Comparison of ENCODE assay signal across 8 cellular contexts in the genomic region with DNA sequence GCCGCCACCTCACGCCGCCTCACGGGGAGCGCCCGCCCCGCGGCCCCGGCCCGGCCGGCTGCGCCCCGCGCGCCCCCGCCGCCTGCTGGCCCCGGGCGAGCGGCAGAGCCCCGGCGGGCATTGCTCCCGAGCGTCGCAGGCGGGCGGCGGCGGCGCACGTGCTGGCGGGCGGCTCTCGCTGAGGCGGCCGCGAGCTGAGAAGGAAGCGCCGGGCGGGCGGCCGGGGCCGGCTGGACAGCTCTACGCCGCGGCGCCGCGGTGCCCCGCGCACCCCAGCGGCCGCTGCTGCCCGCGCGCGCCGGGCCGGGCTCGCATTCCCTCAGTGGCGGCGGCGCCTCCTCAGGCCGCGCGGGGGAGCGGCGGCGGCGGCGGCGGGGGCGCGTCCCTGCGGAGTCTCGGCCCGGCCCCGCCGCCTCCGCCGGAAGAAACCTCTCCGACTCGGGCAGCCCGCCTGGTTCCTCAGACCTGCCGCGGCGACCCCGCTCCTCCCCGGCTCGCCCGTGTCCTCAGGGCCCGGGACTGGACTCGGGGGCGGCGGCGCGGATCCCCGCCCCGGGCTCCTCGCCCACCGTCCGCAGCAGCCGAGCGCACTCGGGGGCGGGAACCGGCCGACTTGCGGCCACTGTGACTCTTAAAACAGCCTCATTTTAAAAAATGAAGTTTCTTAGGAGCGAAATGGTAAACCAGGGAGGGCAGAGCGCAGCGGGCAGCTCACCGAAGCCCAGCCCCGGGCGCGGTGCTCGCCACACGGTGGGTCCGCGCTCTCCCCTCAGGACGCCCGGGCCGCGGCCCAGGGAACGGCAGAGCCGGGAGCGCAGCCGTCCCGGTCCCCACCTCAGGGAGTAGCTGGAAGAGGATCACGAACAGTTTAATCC. TPM values are rescaled to one million over a fixed set of nuclear protein-coding genes. Genes with fewer than 3 reads are reported as not detected.
DNase-seq lines count a peak whose midpoint lies in the region; ATAC-seq, FAIRE-seq and TF ChIP-seq lines count a peak whose summit lies in the region.

A gene (minus strand): TSS at position 287 of the 875 bp plus-strand sequence. CDS start 116,500 bp downstream, outside the sequence.

- no peaks in the 10 kb centered on the region for H3K27me3 ChIP-seq in thymus (ENCODE audit: control insufficient read depth, insufficient read depth)

- peak; percentile 66 for ATAC-seq in HG03342 (IDR thresholded peaks at IDR 0.05; ENCODE audit: unreplicated experiment)

- peaks cover 35% of the 10 kb centered on the region for H3K36me3 Mint-ChIP-seq in activated T-helper 2 cell treated with anti-CD3 and anti-CD28 coated beads, Interferon-gamma antibody, Interleukin-2, Interleukin-4, amounts not matched to agents 10 μg/mL and 5 μg/mL and 100 μg/mL, durations not matched to agents 14 hours and 24 hours and 36 hours (ENCODE audit: low read depth)
- H3K36me3 Mint-ChIP-seq in nephron progenitor cell (ENCODE audit: low read depth) = peaks cover 9% of the 10 kb centered on the region

- H3K9me3 ChIP-seq in thymus (ENCODE audit: control insufficient read depth) = no peaks in the 10 kb centered on the region

- peaks cover 15% of the 10 kb centered on the region for H3K4me1 ChIP-seq in thymus (ENCODE audit: control insufficient read depth, insufficient read depth, low read length)

- WGBS in thymus = under 1% methylated on average over 130 of the region's 130 CpGs

- H3K4me3 ChIP-seq in fibroblast of the aortic adventitia (ENCODE audit: low read depth, low read length) = peak within 1 kb of the TSS; percentile 68
- H3K4me3 ChIP-seq in thymus (ENCODE audit: low read length) = peak within 1 kb of the TSS; percentile 97

- FAIRE-seq in RCC 7860 (lab: Jason Lieb, UNC) = no peak

- DNase-seq in NCI-H2196 (lab: John Stamatoyannopoulos, UW; ENCODE audit: unreplicated experiment) (peak; percentile 67), NCI-H2196 treated with DMSO at 0.1 percent for 48 hours (lab: John Stamatoyannopoulos, UW; ENCODE audit: unreplicated experiment) (no peak), RCC 7860 (ENCODE audit: low spot score) (peak; percentile 26), fibroblast of the aortic adventitia (ENCODE audit: low read depth) (peak; percentile 38), nephron progenitor cell (peak; percentile 77)
- DNase-seq in activated T-helper 2 cell treated with anti-CD3 and anti-CD28 coated beads, Interferon-gamma antibody, Interleukin-2, Interleukin-4, amounts not matched to agents 10 μg/mL and 5 μg/mL and 100 μg/mL, durations not matched to agents 14 hours and 24 hours and 36 hours (ENCODE audit: low spot score) = peak; percentile 55

- TF ChIP-seq CTCF in fibroblast of the aortic adventitia (IDR thresholded peaks at IDR 0.05; ENCODE audit: insufficient read depth, low read length) (peak; percentile 7), nephron progenitor cell (IDR thresholded peaks at IDR 0.05) (no peak)

- peak within 1 kb of the TSS; percentile 78 for H3K27ac Mint-ChIP-seq in activated T-helper 2 cell treated with anti-CD3 and anti-CD28 coated beads, Interferon-gamma antibody, Interleukin-2, Interleukin-4, amounts not matched to agents 10 μg/mL and 5 μg/mL and 100 μg/mL, durations not matched to agents 14 hours and 24 hours and 36 hours
- no peak within 1 kb of the TSS for H3K27ac Mint-ChIP-seq in nephron progenitor cell

- H3K9me3 Mint-ChIP-seq in activated T-helper 2 cell treated with anti-CD3 and anti-CD28 coated beads, Interferon-gamma antibody, Interleukin-2, Interleukin-4, amounts not matched to agents 10 μg/mL and 5 μg/mL and 100 μg/mL, durations not matched to agents 14 hours and 24 hours and 36 hours = no peaks in the 10 kb centered on the region
- H3K9me3 Mint-ChIP-seq in nephron progenitor cell = no peaks in the 10 kb centered on the region

- H3K27ac ChIP-seq in thymus (ENCODE audit: low read depth) = peak within 1 kb of the TSS; percentile 92

- peaks cover 20% of the 10 kb centered on the region for H3K36me3 ChIP-seq in thymus (ENCODE audit: control insufficient read depth, insufficient read depth)

- H3K4me3 Mint-ChIP-seq in activated T-helper 2 cell treated with anti-CD3 and anti-CD28 coated beads, Interferon-gamma antibody, Interleukin-2, Interleukin-4, amounts not matched to agents 10 μg/mL and 5 μg/mL and 100 μg/mL, durations not matched to agents 14 hours and 24 hours and 36 hours (ENCODE audit: low read depth) = peak within 1 kb of the TSS; percentile 84
- H3K4me3 Mint-ChIP-seq in nephron progenitor cell = peak within 1 kb of the TSS; percentile 84

- peaks cover 20% of the 10 kb centered on the region for H3K27me3 Mint-ChIP-seq in activated T-helper 2 cell treated with anti-CD3 and anti-CD28 coated beads, Interferon-gamma antibody, Interleukin-2, Interleukin-4, amounts not matched to agents 10 μg/mL and 5 μg/mL and 100 μg/mL, durations not matched to agents 14 hours and 24 hours and 36 hours (ENCODE audit: low read depth)
- H3K27me3 Mint-ChIP-seq in nephron progenitor cell (ENCODE audit: low read depth, poor library complexity) = peaks cover 25% of the 10 kb centered on the region

- peaks cover 20% of the 10 kb centered on the region for H3K4me1 Mint-ChIP-seq in activated T-helper 2 cell treated with anti-CD3 and anti-CD28 coated beads, Interferon-gamma antibody, Interleukin-2, Interleukin-4, amounts not matched to agents 10 μg/mL and 5 μg/mL and 100 μg/mL, durations not matched to agents 14 hours and 24 hours and 36 hours (ENCODE audit: low read depth)
- H3K4me1 Mint-ChIP-seq in nephron progenitor cell = peaks cover 33% of the 10 kb centered on the region

- intact Hi-C loops in activated T-helper 2 cell treated with anti-CD3 and anti-CD28 coated beads, Interferon-gamma antibody, Interleukin-2, Interleukin-4, amounts not matched to agents 10 μg/mL and 5 μg/mL and 100 μg/mL, durations not matched to agents 14 hours and 24 hours and 36 hours (cut with micrococcal nuclease) = loop anchor here (1.0 to 5.0 kb wide), 2 partner anchors 86 to 108 kb away; no protein-coding TSS in a partner anchor

RNA-seq across cellular contexts. Expression of the gene that starts here (rescaled TPM):
- total RNA-seq in activated T-helper 2 cell treated with anti-CD3 and anti-CD28 coated beads, Interferon-gamma antibody, Interleukin-2, Interleukin-4, amounts not matched to agents 10 μg/mL and 5 μg/mL and 100 μg/mL, durations not matched to agents 14 hours and 24 hours and 36 hours = 15.5 and 16.2 TPM in 2 replicates
- total RNA-seq in fibroblast of the aortic adventitia (ENCODE audit: low replicate concordance) = 4.1 and 6.6 TPM in 2 replicates
- polyA plus RNA-seq in thymus = 56.8 TPM
